18 cellular contexts compared by ENCODE assay signal in genomic region chr3:39327053-39327745, GRCh38. TPM values are rescaled to one million over a fixed set of nuclear protein-coding genes. Genes with fewer than 3 reads are reported as not detected.
DNase-seq lines count a peak whose midpoint lies in the region; ATAC-seq lines count a peak whose summit lies in the region.
"Had no signal": no experiment of that assay in that cellular context is flagged by ENCODE, and none has a peak within 500 bp of the region (broad histone marks: within the 10 kb centered on the region; RNA-seq: fewer than 3 reads in every experiment).

No MANE protein-coding gene starts in this region.

- DNase-seq in activated naive CD8-positive, alpha-beta T cell treated with anti-CD3 and anti-CD28 coated beads, Interleukin-2, amount 10 ng/mL, durations not matched to agents 7 days and 5 days: no peak
- no peak for DNase-seq in activated naive CD8-positive, alpha-beta T cell treated with anti-CD3 and anti-CD28 coated beads, Interleukin-2, amount 50 U/mL, for 24 hours
- DNase-seq in stimulated activated naive CD8-positive, alpha-beta T cell treated with anti-CD3 and anti-CD28 coated beads, Interleukin-15, amount 100 ng/mL, for 72 hours: no peak
- no peak for DNase-seq in NK-92 treated with Interleukin-12 subunit alpha and Interleukin-12 subunit beta, amount 100 ng/mL, for 24 hours (lab: John Stamatoyannopoulos, UW)
- no peak for DNase-seq in DMS79 (lab: John Stamatoyannopoulos, UW)
- no peak for DNase-seq in activated naive CD4-positive, alpha-beta T cell treated with anti-CD3 and anti-CD28 coated beads, Interleukin-2, amount 50 U/mL, for 16 hours
- DNase-seq: Caco-2, dermis blood vessel endothelial cell, H9, hippocampal formation, NCI-H2081, NCI-H748 treated with DMSO at 0.1 percent for 48 hours, RPMI8226 had no signal

- H3K4me1 Mint-ChIP-seq in activated naive CD8-positive, alpha-beta T cell treated with anti-CD3 and anti-CD28 coated beads, Interleukin-2, amount 10 ng/mL, durations not matched to agents 7 days and 5 days: peaks cover 31% of the 10 kb centered on the region
- H3K4me1 Mint-ChIP-seq in activated naive CD8-positive, alpha-beta T cell treated with anti-CD3 and anti-CD28 coated beads, Interleukin-2, amount 50 U/mL, for 24 hours: peaks cover 37% of the 10 kb centered on the region
- H3K4me1 Mint-ChIP-seq in stimulated activated naive CD8-positive, alpha-beta T cell treated with anti-CD3 and anti-CD28 coated beads, Interleukin-15, amount 100 ng/mL, for 72 hours: peaks cover 40% of the 10 kb centered on the region

- peaks cover 2% of the 10 kb centered on the region for H3K27me3 Mint-ChIP-seq in activated naive CD8-positive, alpha-beta T cell treated with anti-CD3 and anti-CD28 coated beads, Interleukin-2, amount 10 ng/mL, durations not matched to agents 7 days and 5 days
- no peaks in the 10 kb centered on the region for H3K27me3 Mint-ChIP-seq in activated naive CD8-positive, alpha-beta T cell treated with anti-CD3 and anti-CD28 coated beads, Interleukin-2, amount 50 U/mL, for 24 hours
- no peaks in the 10 kb centered on the region for H3K27me3 Mint-ChIP-seq in stimulated activated naive CD8-positive, alpha-beta T cell treated with anti-CD3 and anti-CD28 coated beads, Interleukin-15, amount 100 ng/mL, for 72 hours

- peaks cover 3% of the 10 kb centered on the region for H3K36me3 Mint-ChIP-seq in activated naive CD8-positive, alpha-beta T cell treated with anti-CD3 and anti-CD28 coated beads, Interleukin-2, amount 10 ng/mL, durations not matched to agents 7 days and 5 days
- H3K36me3 Mint-ChIP-seq in activated naive CD8-positive, alpha-beta T cell treated with anti-CD3 and anti-CD28 coated beads, Interleukin-2, amount 50 U/mL, for 24 hours (ENCODE audit: low read depth): no peaks in the 10 kb centered on the region

- H3K9me3 Mint-ChIP-seq in activated naive CD8-positive, alpha-beta T cell treated with anti-CD3 and anti-CD28 coated beads, Interleukin-2, amount 10 ng/mL, durations not matched to agents 7 days and 5 days: no peaks in the 10 kb centered on the region
- H3K9me3 Mint-ChIP-seq in activated naive CD8-positive, alpha-beta T cell treated with anti-CD3 and anti-CD28 coated beads, Interleukin-2, amount 50 U/mL, for 24 hours: no peaks in the 10 kb centered on the region
- H3K9me3 Mint-ChIP-seq in stimulated activated naive CD8-positive, alpha-beta T cell treated with anti-CD3 and anti-CD28 coated beads, Interleukin-15, amount 100 ng/mL, for 72 hours: no peaks in the 10 kb centered on the region

- POLR2A ChIA-PET in activated naive CD8-positive, alpha-beta T cell treated with anti-CD3 and anti-CD28 coated beads, Interleukin-2, amount 10 ng/mL, durations not matched to agents 7 days and 5 days (lab: Charles Lee): no interaction called here

- peak; percentile 58 for ATAC-seq in activated naive CD8-positive, alpha-beta T cell treated with anti-CD3 and anti-CD28 coated beads, Interleukin-2, amount 10 ng/mL, durations not matched to agents 7 days and 5 days (ENCODE audit: low read depth)
- no peak for ATAC-seq in activated naive CD8-positive, alpha-beta T cell treated with anti-CD3 and anti-CD28 coated beads, Interleukin-2, amount 50 U/mL, for 24 hours
- ATAC-seq in GM21381 (IDR thresholded peaks at IDR 0.05; ENCODE audit: unreplicated experiment) (peak; percentile 19), HG03378 (IDR thresholded peaks at IDR 0.05; ENCODE audit: unreplicated experiment) (peak; percentile 25)
- ATAC-seq in stimulated activated naive CD8-positive, alpha-beta T cell treated with anti-CD3 and anti-CD28 coated beads, Interleukin-15, amount 100 ng/mL, for 72 hours: peak; percentile 35
- ATAC-seq: left lobe of liver had no signal

- H3K4me3 Mint-ChIP-seq in activated naive CD8-positive, alpha-beta T cell treated with anti-CD3 and anti-CD28 coated beads, Interleukin-2, amount 10 ng/mL, durations not matched to agents 7 days and 5 days: peak overlapping the region; percentile 38
- H3K4me3 Mint-ChIP-seq in activated naive CD8-positive, alpha-beta T cell treated with anti-CD3 and anti-CD28 coated beads, Interleukin-2, amount 50 U/mL, for 24 hours: no peak overlapping the region
- H3K4me3 Mint-ChIP-seq in stimulated activated naive CD8-positive, alpha-beta T cell treated with anti-CD3 and anti-CD28 coated beads, Interleukin-15, amount 100 ng/mL, for 72 hours: peak overlapping the region; percentile 10 to 32
- H3K4me3 Mint-ChIP-seq: H9 had no signal

- H3K27ac Mint-ChIP-seq in activated naive CD8-positive, alpha-beta T cell treated with anti-CD3 and anti-CD28 coated beads, Interleukin-2, amount 10 ng/mL, durations not matched to agents 7 days and 5 days: peak overlapping the region; percentile 76
- H3K27ac Mint-ChIP-seq in activated naive CD8-positive, alpha-beta T cell treated with anti-CD3 and anti-CD28 coated beads, Interleukin-2, amount 50 U/mL, for 24 hours: no peak overlapping the region
- peak overlapping the region in 1 of 2 donors; percentile 8 for H3K27ac Mint-ChIP-seq in stimulated activated naive CD8-positive, alpha-beta T cell treated with anti-CD3 and anti-CD28 coated beads, Interleukin-15, amount 100 ng/mL, for 72 hours
- H3K27ac Mint-ChIP-seq: H9 had no signal

RNA-seq across cellular contexts. Expression of gene CCR8, which starts 2.3 kb away (rescaled TPM):
- 1 to 10 TPM; 1.1 to 1.2 TPM for total RNA-seq in activated naive CD8-positive, alpha-beta T cell treated with anti-CD3 and anti-CD28 coated beads, Interleukin-2, amount 10 ng/mL, durations not matched to agents 7 days and 5 days
- total RNA-seq: Caco-2, dermis blood vessel endothelial cell, HT1080, left lobe of liver, MCF 10A had no signal

RNA-seq across cellular contexts. Expression of gene CX3CR1, which starts 47.4 kb away (rescaled TPM):
- 1 to 10 TPM in 1 of 2 experiments, under 1 TPM in 1; 0.94 to 1.9 TPM for total RNA-seq in activated naive CD8-positive, alpha-beta T cell treated with anti-CD3 and anti-CD28 coated beads, Interleukin-2, amount 10 ng/mL, durations not matched to agents 7 days and 5 days
- total RNA-seq: dermis blood vessel endothelial cell, H9, HT1080, MCF 10A had no signal

RNA-seq across cellular contexts. Expression of gene SLC25A38, which starts 56.0 kb away (rescaled TPM):
- 10 to 100 TPM; 46.0 to 46.1 TPM for total RNA-seq in activated naive CD8-positive, alpha-beta T cell treated with anti-CD3 and anti-CD28 coated beads, Interleukin-2, amount 10 ng/mL, durations not matched to agents 7 days and 5 days
